22 cellular contexts compared by ENCODE assay signal in the genomic region with DNA sequence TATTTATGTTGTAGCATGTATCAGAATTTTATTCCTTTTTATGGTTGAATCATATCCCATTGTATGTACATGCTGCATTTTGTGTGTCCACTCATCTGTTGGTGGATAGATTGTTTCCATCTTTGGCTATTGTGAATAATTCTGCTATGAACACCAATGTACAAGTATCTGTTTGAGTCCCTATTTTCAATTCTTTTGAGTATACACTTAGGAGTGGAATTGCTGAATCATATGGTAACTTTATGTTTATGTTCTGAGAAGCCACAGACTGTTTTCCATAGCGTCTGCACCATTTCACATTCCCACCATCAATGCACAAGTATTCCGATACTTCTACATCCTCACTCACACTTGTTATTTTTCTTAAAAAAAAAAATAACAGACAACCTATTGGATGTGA.
DNase-seq lines count a peak whose midpoint lies in the region; ATAC-seq, FAIRE-seq and TF ChIP-seq lines count a peak whose summit lies in the region.
"Had no signal": no experiment of that assay in that cellular context is flagged by ENCODE, and none has a peak within 500 bp of the region (broad histone marks: within the 10 kb centered on the region; RNA-seq: fewer than 3 reads in every experiment).

No MANE protein-coding gene starts in this region.

- no peak overlapping the region for H3K27ac Mint-ChIP-seq in activated CD8-positive, alpha-beta memory T cell treated with anti-CD3 and anti-CD28 coated beads, Interleukin-2, amount 10 ng/mL, durations not matched to agents 7 days and 5 days
- H3K27ac Mint-ChIP-seq in Caco-2 (ENCODE audit: unreplicated experiment), result peak overlapping the region; percentile 51
- H3K27ac Mint-ChIP-seq in activated naive CD8-positive, alpha-beta T cell treated with anti-CD3 and anti-CD28 coated beads, Interleukin-2, amount 50 U/mL, for 24 hours, result peak overlapping the region; percentile 81
- H3K27ac Mint-ChIP-seq: endodermal cell, H9 had no signal

- DNase-seq in activated CD8-positive, alpha-beta memory T cell treated with anti-CD3 and anti-CD28 coated beads, Interleukin-2, amount 10 ng/mL, durations not matched to agents 7 days and 5 days, result no peak
- DNase-seq in activated CD8-positive, alpha-beta memory T cell treated with anti-CD3 and anti-CD28 coated beads for 24 hours, result no peak
- DNase-seq in Caco-2, result no peak
- no peak for DNase-seq in activated naive CD8-positive, alpha-beta T cell treated with anti-CD3 and anti-CD28 coated beads, Interleukin-2, amount 50 U/mL, for 24 hours
- DNase-seq in osteoblast (ENCODE audit: insufficient read length, low spot score, missing footprints), result no peak
- DNase-seq in putamen (ENCODE audit: low spot score), result no peak
- DNase-seq in GM19239 (ENCODE audit: insufficient read length, low spot score), result no peak
- no peak for DNase-seq in NCI-H146 treated with DMSO at 0.1 percent for 48 hours (lab: John Stamatoyannopoulos, UW; ENCODE audit: unreplicated experiment)
- DNase-seq: ACHN; activated effector memory CD4-positive, alpha-beta T cell treated with anti-CD3 and anti-CD28 coated beads, Interleukin-2, amount 50 U/mL, for 16 hours; CD8-positive, alpha-beta T cell; colonic mucosa; endodermal cell; H9; hypothalamus; kidney; naive B cell; NCI-H1105 treated with DMSO at 0.1 percent for 48 hours; NCI-H526; sigmoid colon had no signal

- intact Hi-C loops in Caco-2 (cut with micrococcal nuclease; ENCODE audit: unreplicated experiment), result no loop called here

- no peaks in the 10 kb centered on the region for H3K79me2 ChIP-seq in osteoblast (ENCODE audit: insufficient read depth, low read length)

- H2AFZ ChIP-seq in osteoblast (ENCODE audit: low read length), result no peak overlapping the region

- H3K9me3 ChIP-seq in Caco-2, result no peaks in the 10 kb centered on the region
- H3K9me3 ChIP-seq in osteoblast (ENCODE audit: low read depth, low read length), result no peaks in the 10 kb centered on the region
- H3K9me3 ChIP-seq: colonic mucosa, sigmoid colon had no signal

- no peaks in the 10 kb centered on the region for H3K27me3 Mint-ChIP-seq in activated CD8-positive, alpha-beta memory T cell treated with anti-CD3 and anti-CD28 coated beads, Interleukin-2, amount 10 ng/mL, durations not matched to agents 7 days and 5 days
- H3K27me3 Mint-ChIP-seq in Caco-2 (ENCODE audit: insufficient read depth, unreplicated experiment), result no peaks in the 10 kb centered on the region
- H3K27me3 Mint-ChIP-seq in activated naive CD8-positive, alpha-beta T cell treated with anti-CD3 and anti-CD28 coated beads, Interleukin-2, amount 50 U/mL, for 24 hours, result no peaks in the 10 kb centered on the region
- H3K27me3 Mint-ChIP-seq: naive B cell had no signal

- H3K36me3 ChIP-seq in Caco-2 (ENCODE audit: control insufficient read depth, insufficient read depth, low read length), result no peaks in the 10 kb centered on the region
- H3K36me3 ChIP-seq in osteoblast (ENCODE audit: insufficient read depth, low read length), result no peaks in the 10 kb centered on the region
- H3K36me3 ChIP-seq: colonic mucosa, sigmoid colon had no signal

- H3K4me1 ChIP-seq in Caco-2 (peaks cover 46% of the 10 kb centered on the region), osteoblast (ENCODE audit: insufficient read depth, low read length) (peaks cover 45% of the 10 kb centered on the region)
- H3K4me1 ChIP-seq: colonic mucosa had no signal

- H3K36me3 Mint-ChIP-seq in activated CD8-positive, alpha-beta memory T cell treated with anti-CD3 and anti-CD28 coated beads, Interleukin-2, amount 10 ng/mL, durations not matched to agents 7 days and 5 days, result peaks cover 11% of the 10 kb centered on the region
- H3K36me3 Mint-ChIP-seq in Caco-2 (ENCODE audit: insufficient read depth, unreplicated experiment), result peaks cover 9% of the 10 kb centered on the region
- H3K36me3 Mint-ChIP-seq in activated naive CD8-positive, alpha-beta T cell treated with anti-CD3 and anti-CD28 coated beads, Interleukin-2, amount 50 U/mL, for 24 hours (ENCODE audit: low read depth), result no peaks in the 10 kb centered on the region
- H3K36me3 Mint-ChIP-seq: CD8-positive, alpha-beta T cell had no signal

- TF ChIP-seq CTCF in Caco-2 (IDR thresholded peaks at IDR 0.05; ENCODE audit: insufficient read depth in 1 of 2, low read depth in 1 of 2, low read length in 1 of 2, severe bottlenecking in 1 of 2, unreplicated experiment in 1 of 2) (no peak), osteoblast (IDR thresholded peaks at IDR 0.05; ENCODE audit: extremely low read depth, low read depth, low read length) (no peak)

- no peak overlapping the region for H3K4me2 ChIP-seq in osteoblast (ENCODE audit: insufficient read depth, low read length)

- no peak for FAIRE-seq in GM19239 (lab: Jason Lieb, UNC)
- FAIRE-seq: GM12892, kidney, TTC549 had no signal

- peak overlapping the region; percentile 54 for H3K27ac ChIP-seq in osteoblast (ENCODE audit: low read depth, low read length)
- H3K27ac ChIP-seq: colonic mucosa, sigmoid colon had no signal

- no peaks in the 10 kb centered on the region for H3K9me3 Mint-ChIP-seq in activated CD8-positive, alpha-beta memory T cell treated with anti-CD3 and anti-CD28 coated beads, Interleukin-2, amount 10 ng/mL, durations not matched to agents 7 days and 5 days (ENCODE audit: low read depth)
- H3K9me3 Mint-ChIP-seq in Caco-2 (ENCODE audit: unreplicated experiment), result no peaks in the 10 kb centered on the region
- no peaks in the 10 kb centered on the region for H3K9me3 Mint-ChIP-seq in activated naive CD8-positive, alpha-beta T cell treated with anti-CD3 and anti-CD28 coated beads, Interleukin-2, amount 50 U/mL, for 24 hours
- H3K9me3 Mint-ChIP-seq: CD8-positive, alpha-beta T cell; endodermal cell; H9; naive B cell had no signal

- peaks cover 43% of the 10 kb centered on the region for H3K4me1 Mint-ChIP-seq in activated CD8-positive, alpha-beta memory T cell treated with anti-CD3 and anti-CD28 coated beads, Interleukin-2, amount 10 ng/mL, durations not matched to agents 7 days and 5 days
- H3K4me1 Mint-ChIP-seq in Caco-2 (ENCODE audit: low read depth, unreplicated experiment), result peaks cover 38% of the 10 kb centered on the region
- peaks cover 56% of the 10 kb centered on the region for H3K4me1 Mint-ChIP-seq in activated naive CD8-positive, alpha-beta T cell treated with anti-CD3 and anti-CD28 coated beads, Interleukin-2, amount 50 U/mL, for 24 hours

- CTCF ChIA-PET in activated CD8-positive, alpha-beta memory T cell treated with anti-CD3 and anti-CD28 coated beads, Interleukin-2, amount 10 ng/mL, durations not matched to agents 7 days and 5 days (lab: Charles Lee), result interaction anchor here (1.1 kb wide), 1 partner anchor 9 kb away, joined by 4 read pairs; no protein-coding TSS in a partner anchor
- CTCF ChIA-PET in Caco-2 (lab: Charles Lee), result no interaction called here

- H3K4me3 Mint-ChIP-seq in activated CD8-positive, alpha-beta memory T cell treated with anti-CD3 and anti-CD28 coated beads, Interleukin-2, amount 10 ng/mL, durations not matched to agents 7 days and 5 days, result no peak overlapping the region
- H3K4me3 Mint-ChIP-seq in Caco-2 (ENCODE audit: unreplicated experiment), result no peak overlapping the region
- peak overlapping the region; percentile 26 for H3K4me3 Mint-ChIP-seq in activated naive CD8-positive, alpha-beta T cell treated with anti-CD3 and anti-CD28 coated beads, Interleukin-2, amount 50 U/mL, for 24 hours
- H3K4me3 Mint-ChIP-seq: CD8-positive, alpha-beta T cell; endodermal cell; H9 had no signal

- peak; percentile 63 for ATAC-seq in activated CD8-positive, alpha-beta memory T cell treated with anti-CD3 and anti-CD28 coated beads, Interleukin-2, amount 10 ng/mL, durations not matched to agents 7 days and 5 days
- peak; percentile 87 for ATAC-seq in activated naive CD8-positive, alpha-beta T cell treated with anti-CD3 and anti-CD28 coated beads, Interleukin-2, amount 50 U/mL, for 24 hours
- ATAC-seq: CD8-positive, alpha-beta T cell had no signal

- no peaks in the 10 kb centered on the region for H4K20me1 ChIP-seq in osteoblast (ENCODE audit: insufficient read depth, low read length)

- no peaks in the 10 kb centered on the region for H3K27me3 ChIP-seq in Caco-2 (replicated peaks; ENCODE audit: control insufficient read depth, insufficient read depth, low read length)
- H3K27me3 ChIP-seq in osteoblast (ENCODE audit: insufficient read depth, low read length), result no peaks in the 10 kb centered on the region
- H3K27me3 ChIP-seq: colonic mucosa, sigmoid colon had no signal

- POLR2A ChIA-PET in Caco-2 (lab: Charles Lee), result no interaction called here

- H3K4me3 ChIP-seq in Caco-2 (ENCODE audit: low read depth, low read length) (no peak overlapping the region), osteoblast (ENCODE audit: insufficient read depth, low read length) (no peak overlapping the region)
- H3K4me3 ChIP-seq: colonic mucosa, sigmoid colon had no signal

- no TSS peak for BruUV-seq in Caco-2 (replicated peaks; lab: Mats Ljungman, UMichigan)
